27 cellular contexts compared by ENCODE assay signal in genomic region chr5:174218162-174218561, GRCh38.
"Had no signal": no experiment of that assay in that cellular context is flagged by ENCODE, and none has a peak within 500 bp of the region (broad histone marks: within the 10 kb centered on the region; RNA-seq: fewer than 3 reads in every experiment).

No MANE protein-coding gene starts in this region.

- H3K36me3 Mint-ChIP-seq: mesothelial cell of epicardium, naive B cell had no signal

- FAIRE-seq: endometrium, islet of Langerhans, keratinocyte had no signal

- ATAC-seq: effector memory CD8-positive, alpha-beta T cell; esophagus mucosa; gastrocnemius medialis; heart right ventricle; left cardiac atrium; left lung; left ventricle myocardium superior; lower lobe of right lung; mucosa of descending colon had no signal

- H3K4me3 ChIP-seq: esophagus squamous epithelium, gastrocnemius medialis, heart right ventricle, left lung, lower lobe of right lung, mucosa of descending colon had no signal

- H3K4me3 Mint-ChIP-seq: dendritic cell treated with granulocyte-macrophage colony-stimulating factor and Interleukin-4, amounts not matched to agents 40 ng/mL and 50 ng/mL, for 4 days; effector memory CD8-positive, alpha-beta T cell; endodermal cell; mesothelial cell of epicardium; naive B cell had no signal

- DNase-seq: cortex of kidney; effector CD8-positive, alpha-beta T cell; effector memory CD8-positive, alpha-beta T cell; endodermal cell; erythroblast; esophagus squamous epithelium; foreskin fibroblast; foreskin melanocyte; gastrocnemius medialis; glutamatergic neuron; head of caudate nucleus; heart right ventricle; hippocampal formation; left cardiac atrium; left lung; left ventricle myocardium superior; lower lobe of right lung; mesenchymal stem cell; mucosa of descending colon; naive B cell had no signal

- H3K9me3 ChIP-seq: lower lobe of right lung, mucosa of descending colon had no signal

- H3K27ac Mint-ChIP-seq: dendritic cell treated with granulocyte-macrophage colony-stimulating factor and Interleukin-4, amounts not matched to agents 40 ng/mL and 50 ng/mL, for 4 days; effector memory CD8-positive, alpha-beta T cell; endodermal cell; mesothelial cell of epicardium had no signal

- H3K9me3 Mint-ChIP-seq: dendritic cell treated with granulocyte-macrophage colony-stimulating factor and Interleukin-4, amounts not matched to agents 40 ng/mL and 50 ng/mL, for 4 days; endodermal cell had no signal

- H3K36me3 ChIP-seq: esophagus squamous epithelium, gastrocnemius medialis, heart right ventricle, left lung, lower lobe of right lung had no signal

- H3K27me3 Mint-ChIP-seq: dendritic cell treated with granulocyte-macrophage colony-stimulating factor and Interleukin-4, amounts not matched to agents 40 ng/mL and 50 ng/mL, for 4 days had no signal

- H3K4me1 ChIP-seq: esophagus squamous epithelium, gastrocnemius medialis, heart right ventricle, left lung, lower lobe of right lung had no signal

- H3K27ac ChIP-seq: epithelial cell of prostate, esophagus squamous epithelium, gastrocnemius medialis, heart right ventricle, left lung, lower lobe of right lung had no signal

- H3K4me1 Mint-ChIP-seq: mesothelial cell of epicardium, naive B cell had no signal

- H3K27me3 ChIP-seq: gastrocnemius medialis had no signal
